ENCODE assay signal across 15 cellular contexts in genomic region chr1:117537291-117537920, GRCh38.
DNase-seq lines count a peak whose midpoint lies in the region; ATAC-seq and TF ChIP-seq lines count a peak whose summit lies in the region.
"Had no signal": no experiment of that assay in that cellular context is flagged by ENCODE, and none has a peak within 500 bp of the region (broad histone marks: within the 10 kb centered on the region; RNA-seq: fewer than 3 reads in every experiment).

No MANE protein-coding gene starts in this region.

- no peaks in the 10 kb centered on the region for H3K36me3 Mint-ChIP-seq in naive thymus-derived CD8-positive, alpha-beta T cell

- H3K4me3 ChIP-seq in body of pancreas (no peak overlapping the region), brain microvascular endothelial cell (ENCODE audit: low read depth, low read length) (no peak overlapping the region)
- H3K4me3 ChIP-seq: SJSA1, skin epidermis had no signal

- in situ Hi-C loops in GM13977 (cut with MboI; ENCODE audit: low pct_unique_long_range_greater_than_20kb, low sequenced_read_pairs, unreplicated experiment) (loop anchor here (10.0 kb wide), 1 partner anchor 207 kb away; no protein-coding TSS in a partner anchor), brain microvascular endothelial cell (cut with HindIII; ENCODE audit: low pct_ligation_motif_present, low sequenced_read_pairs) (loop anchor here (25.0 kb wide), 1 partner anchor 225 kb away; no protein-coding TSS in a partner anchor)

- peaks cover 40% of the 10 kb centered on the region for H3K4me1 ChIP-seq in body of pancreas

- POLR2A ChIA-PET in naive thymus-derived CD8-positive, alpha-beta T cell (lab: Charles Lee) = interaction anchor here (0.7 to 1.8 kb wide), 3 partner anchors 21 to 137 kb away, joined by 3 to 6 read pairs (median 5); partner anchors contain the start of gene TENT5C

- H3K9me3 Mint-ChIP-seq in naive thymus-derived CD8-positive, alpha-beta T cell = no peaks in the 10 kb centered on the region

- DNase-seq in DMS53 (lab: John Stamatoyannopoulos, UW) (peak; percentile 82), HT-29 (ENCODE audit: low spot score) (peak; percentile 70), body of pancreas (peak; percentile 73 to 86 (median 77)), GM13977 (ENCODE audit: low spot score) (no peak), brain microvascular endothelial cell (no peak)
- DNase-seq in naive thymus-derived CD8-positive, alpha-beta T cell = peak in 1 of 10 donors; percentile 8
- no peak for DNase-seq in NK-92 treated with Interleukin-12 subunit alpha and Interleukin-12 subunit beta, amount 100 ng/mL, for 24 hours (lab: John Stamatoyannopoulos, UW)
- DNase-seq: activated CD4-positive, alpha-beta T cell treated with anti-CD3 and anti-CD28 coated beads, Interleukin-2, amount 50 U/mL, for 48 hours; amygdala; EL; stimulated activated naive CD4-positive, alpha-beta T cell treated with Interleukin-2 at 50 U/mL for 16 hours had no signal

- H3K27me3 Mint-ChIP-seq in naive thymus-derived CD8-positive, alpha-beta T cell = peaks cover 0 to 7% (median 0%) of the 10 kb centered on the region in 5 donors

- TF ChIP-seq POLR2A in body of pancreas (IDR thresholded peaks at IDR 0.05) = no peak

- H3K4me1 Mint-ChIP-seq in naive thymus-derived CD8-positive, alpha-beta T cell = peaks cover 0 to 2% (median 0%) of the 10 kb centered on the region in 4 donors

- intact Hi-C loops in body of pancreas (cut with DNase I) = loop anchor here (5.0 to 10.0 kb wide), 2 partner anchors 67 to 220 kb away; partner anchors contain the start of gene TENT5C

- no peak overlapping the region for H3K4me3 Mint-ChIP-seq in naive thymus-derived CD8-positive, alpha-beta T cell

- H3K27me3 ChIP-seq in body of pancreas (no peaks in the 10 kb centered on the region), brain microvascular endothelial cell (replicated peaks) (no peaks in the 10 kb centered on the region)
- H3K27me3 ChIP-seq: SJSA1 had no signal

- WGBS in body of pancreas, 2 donors = 23 to 30% methylated on average over 10 of the region's 10 CpGs

- ATAC-seq in body of pancreas = peak; percentile 68
- peak; percentile 36 to 37 for ATAC-seq in naive thymus-derived CD8-positive, alpha-beta T cell
- ATAC-seq in GM19467 (IDR thresholded peaks at IDR 0.05; ENCODE audit: unreplicated experiment) = no peak

- H3K27ac Mint-ChIP-seq in naive thymus-derived CD8-positive, alpha-beta T cell = no peak overlapping the region

- no peak overlapping the region for H3K27ac ChIP-seq in body of pancreas
- no peak overlapping the region for H3K27ac ChIP-seq in brain microvascular endothelial cell
- H3K27ac ChIP-seq: KMS-11, SJSA1, skin epidermis had no signal

- peak in 5 of 7 experiments; percentile 8 to 58 (median 39) for TF ChIP-seq CTCF in body of pancreas (IDR thresholded peaks at IDR 0.05)
- no peak for TF ChIP-seq CTCF in GM13977 (IDR thresholded peaks at IDR 0.05; ENCODE audit: extremely low read depth, insufficient read depth, missing control alignments)
- no peak for TF ChIP-seq CTCF in brain microvascular endothelial cell (IDR thresholded peaks at IDR 0.05; ENCODE audit: low read depth, low read length, missing control alignments)

- H3K9me3 ChIP-seq in body of pancreas = no peaks in the 10 kb centered on the region
- H3K9me3 ChIP-seq: SJSA1 had no signal

- H3K36me3 ChIP-seq in body of pancreas (replicated peaks in 1 of 2; ENCODE audit: insufficient read depth in 1 of 2, low read depth in 2 of 2) (no peaks in the 10 kb centered on the region), brain microvascular endothelial cell (replicated peaks) (no peaks in the 10 kb centered on the region)
- H3K36me3 ChIP-seq: SJSA1 had no signal

Comparison
In these comparisons a context has a peak if more than half of its experiments do, and no peak if none do; other contexts are left out.
1. DNase-seq: peak in DMS53 (single experiment), HT-29 (single experiment) and body of pancreas (4 of 4); none in GM13977 (single experiment), brain microvascular endothelial cell (single experiment) and NK-92 treated with Interleukin-12 subunit alpha and Interleukin-12 subunit beta, amount 100 ng/mL, for 24 hours (single experiment).
2. CTCF ChIP-seq: peak in body of pancreas (5 of 7); none in GM13977 (single experiment) and brain microvascular endothelial cell (single experiment).